8 cellular contexts compared by ENCODE assay signal in the genomic region with DNA sequence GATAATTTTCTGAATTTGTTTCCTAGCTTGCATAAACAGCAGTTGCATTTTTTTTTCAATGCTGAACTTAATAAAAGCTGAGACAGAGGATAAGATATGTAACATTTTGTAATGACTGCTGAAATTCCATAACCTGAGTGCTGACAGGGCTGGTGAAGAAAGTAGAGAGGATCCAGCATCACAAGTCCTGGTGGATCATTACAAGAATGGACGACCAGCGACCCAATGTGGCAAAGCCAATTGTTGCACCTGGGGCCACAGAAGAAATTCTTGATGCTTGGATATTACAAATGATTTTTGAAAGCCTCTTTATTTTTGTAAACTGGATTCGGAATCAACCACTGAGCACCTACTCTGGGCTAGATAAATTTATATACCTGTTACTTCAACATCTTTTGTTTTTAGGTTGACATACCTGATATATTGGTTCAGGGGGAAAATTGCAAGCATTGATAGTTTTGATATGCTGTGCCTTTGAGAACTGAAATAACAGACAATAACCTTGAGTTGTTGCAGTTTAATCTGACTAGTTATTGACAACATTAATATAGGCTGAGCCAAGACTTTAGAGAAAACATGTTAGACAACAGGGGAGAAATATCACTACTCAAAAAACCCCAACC. TPM values are rescaled to one million over a fixed set of nuclear protein-coding genes. Genes with fewer than 3 reads are reported as not detected.
DNase-seq lines count a peak whose midpoint lies in the region; ATAC-seq, FAIRE-seq and TF ChIP-seq lines count a peak whose summit lies in the region.

No MANE protein-coding gene starts in this region.

- no peak for ATAC-seq in HG02852 (IDR thresholded peaks at IDR 0.05; ENCODE audit: unreplicated experiment)

- peak; percentile 79 for TF ChIP-seq CTCF in kidney (IDR thresholded peaks at IDR 0.05; ENCODE audit: borderline replicate concordance, extremely low read depth, insufficient read depth)

- DNase-seq in NOMO-1 (lab: John Stamatoyannopoulos, UW; ENCODE audit: unreplicated experiment in 2 of 2) (peak; percentile 52 to 75), NOMO-1 treated with dmso at 0.1 percent for 144 hours (lab: John Stamatoyannopoulos, UW; ENCODE audit: unreplicated experiment) (no peak), NCI-H1092 (lab: John Stamatoyannopoulos, UW) (peak; percentile 31), SW 1271 (lab: John Stamatoyannopoulos, UW) (peak; percentile 12 to 57), T47D (ENCODE audit: low read depth in 1 of 2, low spot score in 1 of 2) (peak; percentile 85 to 92), kidney (no peak)
- peak; percentile 42 for DNase-seq in stimulated activated CD4-positive, alpha-beta T cell treated with anti-CD3 and anti-CD28 coated beads, Interleukin-4, amount 100 ng/mL, for 24 hours

- no peak for FAIRE-seq in kidney (lab: Jason Lieb, UNC)

- no peak overlapping the region for H3K4me3 ChIP-seq in kidney (ENCODE audit: low read length in 2 of 2)

- no peak overlapping the region for H3K27ac ChIP-seq in kidney (ENCODE audit: low read depth in 2 of 2, low read length in 2 of 2)

- in situ Hi-C loops in T47D (cut with HindIII; ENCODE audit: low pct_unique_long_range_greater_than_20kb, low sequenced_read_pairs) = no loop called here

- no peaks in the 10 kb centered on the region for H3K9me3 ChIP-seq in kidney (ENCODE audit: control insufficient read depth in 1 of 2, low read length in 2 of 2)

- H3K36me3 ChIP-seq in kidney (ENCODE audit: control insufficient read depth in 1 of 2, insufficient read depth in 2 of 2, low read length in 2 of 2) = no peaks in the 10 kb centered on the region

- H3K9ac ChIP-seq in kidney (ENCODE audit: low read length in 2 of 2) = no peak overlapping the region

- intact Hi-C loops in kidney (cut with DNase I) = loop anchor here (10.0 kb wide), 1 partner anchor 134 kb away; no protein-coding TSS in a partner anchor

- peaks cover 0 to 2% of the 10 kb centered on the region in 2 donors for H3K4me1 ChIP-seq in kidney (ENCODE audit: control insufficient read depth in 1 of 2, insufficient read depth in 1 of 2, low read depth in 1 of 2, low read length in 2 of 2)

RNA-seq across cellular contexts. Expression of gene ACTL6A, which starts 3.9 kb away (rescaled TPM):
- 40.7 TPM for total RNA-seq in kidney
- polyA plus RNA-seq in kidney (ENCODE audit: insufficient read depth, low read depth, low replicate concordance) = 23.7 TPM

RNA-seq across cellular contexts. Expression of gene MRPL47, which starts 45.6 kb away (rescaled TPM):
- 26.2 TPM for total RNA-seq in kidney
- 86.2 TPM for polyA plus RNA-seq in kidney (ENCODE audit: insufficient read depth, low read depth, low replicate concordance)

RNA-seq across cellular contexts. Expression of gene NDUFB5, which starts 45.7 kb away (rescaled TPM):
- 102 TPM for total RNA-seq in kidney
- polyA plus RNA-seq in kidney (ENCODE audit: insufficient read depth, low read depth, low replicate concordance) = 290 TPM

Comparison
In these comparisons a context has a peak if more than half of its experiments do, and no peak if none do; other contexts are left out.
1. DNase-seq: peak in NOMO-1 (2 of 2), NCI-H1092 (single experiment), SW 1271 (2 of 2), T47D (2 of 2) and stimulated activated CD4-positive, alpha-beta T cell treated with anti-CD3 and anti-CD28 coated beads, Interleukin-4, amount 100 ng/mL, for 24 hours (single experiment); none in NOMO-1 treated with dmso at 0.1 percent for 144 hours (single experiment) and kidney (single experiment).